ENCODE assay signal across 16 cellular contexts in genomic region chr4:68575081-68575480, GRCh38. TPM values are rescaled to one million over a fixed set of nuclear protein-coding genes. Genes with fewer than 3 reads are reported as not detected.
A peak's percentile ranks its signal among the peaks of the same experiment; 100 is the strongest.
DNase-seq lines count a peak whose midpoint lies in the region; ATAC-seq and TF ChIP-seq lines count a peak whose summit lies in the region.
"Had no signal": no experiment of that assay in that cellular context is flagged by ENCODE, and none has a peak within 500 bp of the region (broad histone marks: within the 10 kb centered on the region; RNA-seq: fewer than 3 reads in every experiment).

No MANE protein-coding gene starts in this region.

- H3K27me3 Mint-ChIP-seq in memory B cell = no peaks in the 10 kb centered on the region
- H3K27me3 Mint-ChIP-seq in Caco-2 (ENCODE audit: insufficient read depth, unreplicated experiment) = no peaks in the 10 kb centered on the region

- H3K9me2 ChIP-seq in MM.1S (replicated peaks; ENCODE audit: insufficient read depth, low read length) = no peaks in the 10 kb centered on the region

- POLR2A ChIA-PET in Caco-2 (lab: Charles Lee) = no interaction called here

- H3K79me2 ChIP-seq in MM.1S (ENCODE audit: low read length) = peaks cover 30% of the 10 kb centered on the region

- H3K36me3 ChIP-seq in MM.1S (replicated peaks; ENCODE audit: insufficient read depth, low read length) = no peaks in the 10 kb centered on the region
- no peaks in the 10 kb centered on the region for H3K36me3 ChIP-seq in right lobe of liver
- no peaks in the 10 kb centered on the region for H3K36me3 ChIP-seq in transverse colon
- H3K36me3 ChIP-seq in gastrocnemius medialis = no peaks in the 10 kb centered on the region
- no peaks in the 10 kb centered on the region for H3K36me3 ChIP-seq in Caco-2 (ENCODE audit: control insufficient read depth, insufficient read depth, low read length)

- TF ChIP-seq EP300 in transverse colon (IDR thresholded peaks at IDR 0.05; ENCODE audit: low read depth) = no peak

- no peaks in the 10 kb centered on the region for H4K20me1 ChIP-seq in MM.1S (ENCODE audit: insufficient read depth, low read length)

- H3K9me3 ChIP-seq in MM.1S (replicated peaks; ENCODE audit: insufficient read depth, low read length) = no peaks in the 10 kb centered on the region
- H3K9me3 ChIP-seq in right lobe of liver = no peaks in the 10 kb centered on the region
- no peaks in the 10 kb centered on the region for H3K9me3 ChIP-seq in transverse colon
- no peaks in the 10 kb centered on the region for H3K9me3 ChIP-seq in gastrocnemius medialis
- no peaks in the 10 kb centered on the region for H3K9me3 ChIP-seq in Caco-2

- H3K9ac ChIP-seq in MM.1S (ENCODE audit: low read length) = no peak overlapping the region; the same call in 1 of the 2 replicates

- no peak overlapping the region for H2AFZ ChIP-seq in MM.1S (ENCODE audit: low read length)

- intact Hi-C loops in right lobe of liver (cut with DNase I) = no loop called here
- intact Hi-C loops in transverse colon (cut with DNase I; ENCODE audit: low total_unique reads) = no loop called here
- intact Hi-C loops in gastrocnemius medialis (cut with DNase I; ENCODE audit: low total_unique reads) = no loop called here
- intact Hi-C loops in Caco-2 (cut with micrococcal nuclease; ENCODE audit: unreplicated experiment) = no loop called here

- no peak overlapping the region; the same call in 1 of the 2 replicates for H3K4me2 ChIP-seq in MM.1S (ENCODE audit: low read depth, low read length)

- CTCF ChIA-PET in Caco-2 (lab: Charles Lee) = no interaction called here

- WGBS in right lobe of liver (ENCODE audit: insufficient coverage, low coverage, low lambda C conversion rate, missing lambda C conversion rate) = 100% methylated on average over 1 of the region's 1 CpG
- 67 to 100% methylated on average over 1 of the region's 1 CpG for WGBS in transverse colon (ENCODE audit: low coverage in 1 of 2), 2 donors

- DNase-seq in GM12864 (ENCODE audit: low read depth) = no peak
- peak; percentile 56 for DNase-seq in MM.1S
- DNase-seq in memory B cell (ENCODE audit: low spot score in 2 of 2) = no peak
- no peak for DNase-seq in right lobe of liver
- DNase-seq in transverse colon = no peak
- DNase-seq in gastrocnemius medialis = no peak
- DNase-seq in Caco-2 = no peak
- DNase-seq: CD8-positive, alpha-beta T cell; COR-L47; DND-41; GDM1; HCEC 1CT; HFFc6 had no signal

- no peaks in the 10 kb centered on the region for H3K36me3 Mint-ChIP-seq in memory B cell
- H3K36me3 Mint-ChIP-seq in Caco-2 (ENCODE audit: insufficient read depth, unreplicated experiment) = no peaks in the 10 kb centered on the region
- H3K36me3 Mint-ChIP-seq: CD14-positive monocyte; CD8-positive, alpha-beta T cell had no signal

- no peak overlapping the region for H3K4me3 Mint-ChIP-seq in memory B cell
- H3K4me3 Mint-ChIP-seq in Caco-2 (ENCODE audit: unreplicated experiment) = no peak overlapping the region
- H3K4me3 Mint-ChIP-seq: CD14-positive monocyte; CD8-positive, alpha-beta T cell; HFFc6 had no signal

- H3K27me3 ChIP-seq in MM.1S (replicated peaks; ENCODE audit: insufficient read depth, low read length) = no peaks in the 10 kb centered on the region
- no peaks in the 10 kb centered on the region for H3K27me3 ChIP-seq in right lobe of liver
- no peaks in the 10 kb centered on the region for H3K27me3 ChIP-seq in transverse colon
- no peaks in the 10 kb centered on the region for H3K27me3 ChIP-seq in gastrocnemius medialis
- no peaks in the 10 kb centered on the region for H3K27me3 ChIP-seq in Caco-2 (replicated peaks; ENCODE audit: control insufficient read depth, insufficient read depth, low read length)

- no peak for ATAC-seq in memory B cell (ENCODE audit: low read depth)
- ATAC-seq in right lobe of liver = no peak
- no peak for ATAC-seq in gastrocnemius medialis
- ATAC-seq: CD8-positive, alpha-beta T cell had no signal

- H3K27ac ChIP-seq in MM.1S (ENCODE audit: low read length) = no peak overlapping the region; the same call in 1 of the 2 replicates
- H3K27ac ChIP-seq in right lobe of liver = no peak overlapping the region
- H3K27ac ChIP-seq in transverse colon = no peak overlapping the region
- no peak overlapping the region for H3K27ac ChIP-seq in gastrocnemius medialis

- H3K27ac Mint-ChIP-seq in memory B cell = peak overlapping the region; percentile 84
- H3K27ac Mint-ChIP-seq in Caco-2 (ENCODE audit: unreplicated experiment) = no peak overlapping the region
- H3K27ac Mint-ChIP-seq: CD14-positive monocyte; CD8-positive, alpha-beta T cell; HFFc6 had no signal

- H3F3A ChIP-seq in MM.1S (ENCODE audit: insufficient read depth, low read length) = peaks cover 19% of the 10 kb centered on the region

- H3K4me1 ChIP-seq in MM.1S (ENCODE audit: low read length) (peaks cover 16% of the 10 kb centered on the region), right lobe of liver (no peaks in the 10 kb centered on the region), transverse colon (peaks cover 0 to 20% (median 0%) of the 10 kb centered on the region in 4 donors), gastrocnemius medialis (no peaks in the 10 kb centered on the region), Caco-2 (0 out of 2 replicates have a peak, but pooled peaks cover 3% of the 10 kb centered on the region)

- H3K4me3 ChIP-seq in GM12864 (ENCODE audit: low read depth, low read length) (peak overlapping the region; percentile 77), MM.1S (ENCODE audit: low read length) (no peak overlapping the region; the same call in 1 of the 2 replicates), right lobe of liver (no peak overlapping the region), transverse colon (no peak overlapping the region), gastrocnemius medialis (no peak overlapping the region), Caco-2 (ENCODE audit: low read depth, low read length) (no peak overlapping the region)

- BruUV-seq in Caco-2 (replicated peaks; lab: Mats Ljungman, UMichigan) = no TSS peak

- TF ChIP-seq POLR2A in right lobe of liver (IDR thresholded peaks at IDR 0.05) = no peak
- TF ChIP-seq POLR2A in transverse colon (IDR thresholded peaks at IDR 0.05) = no peak
- no peak for TF ChIP-seq POLR2A in gastrocnemius medialis (IDR thresholded peaks at IDR 0.05)

- H3K9me3 Mint-ChIP-seq in memory B cell = no peaks in the 10 kb centered on the region
- peaks cover 27% of the 10 kb centered on the region for H3K9me3 Mint-ChIP-seq in Caco-2 (ENCODE audit: unreplicated experiment)
- H3K9me3 Mint-ChIP-seq: CD8-positive, alpha-beta T cell had no signal

- H3K4me1 Mint-ChIP-seq in memory B cell (peaks cover 11% of the 10 kb centered on the region), Caco-2 (ENCODE audit: low read depth, unreplicated experiment) (no peaks in the 10 kb centered on the region)
- H3K4me1 Mint-ChIP-seq: CD14-positive monocyte had no signal

- in situ Hi-C loops in transverse colon (cut with MboI; ENCODE audit: low pct_ligation_motif_present in 1 of 4, low pct_unique_long_range_greater_than_20kb in 1 of 4, low sequenced_read_pairs in 3 of 4) (no loop called here), gastrocnemius medialis (cut with MboI; ENCODE audit: low sequenced_read_pairs in 4 of 4) (no loop called here)

- TF ChIP-seq CTCF in GM12864 (IDR thresholded peaks at IDR 0.05; ENCODE audit: low read depth, low read length, missing control alignments) (no peak), MM.1S (IDR thresholded peaks at IDR 0.05; ENCODE audit: low read length) (no peak), right lobe of liver (IDR thresholded peaks at IDR 0.05) (no peak), transverse colon (IDR thresholded peaks at IDR 0.05) (no peak), gastrocnemius medialis (IDR thresholded peaks at IDR 0.05 in 4 of 5, conservative IDR thresholded peaks at IDR 0.05 in 1 of 5) (no peak), Caco-2 (IDR thresholded peaks at IDR 0.05; ENCODE audit: insufficient read depth in 1 of 2, low read depth in 1 of 2, low read length in 1 of 2, severe bottlenecking in 1 of 2, unreplicated experiment in 1 of 2) (no peak)

RNA-seq across cellular contexts. Expression of gene UGT2B17, which starts 1.0 kb away (rescaled TPM):
- total RNA-seq in right lobe of liver (10 to 100 TPM in 2 of 6 experiments, 1 to 10 TPM in 4; 1.0 to 13.6 (median 2.5) TPM), transverse colon (1,000 to 10,000 TPM in 1 of 4 donors, 100 to 1,000 TPM in 2, not detected in 1; 171 to 1,753 (median 346) TPM), gastrocnemius medialis (1 to 10 TPM in 1 of 4 donors, not detected in 3; 1.9 TPM), Caco-2 (2022) (0.19 and 0.20 TPM in 2 replicates)
- total RNA-seq: CD8-positive, alpha-beta T cell; H4; HFFc6; HT1080 had no signal
